ENCODE assay signal across 18 cellular contexts in the genomic region with DNA sequence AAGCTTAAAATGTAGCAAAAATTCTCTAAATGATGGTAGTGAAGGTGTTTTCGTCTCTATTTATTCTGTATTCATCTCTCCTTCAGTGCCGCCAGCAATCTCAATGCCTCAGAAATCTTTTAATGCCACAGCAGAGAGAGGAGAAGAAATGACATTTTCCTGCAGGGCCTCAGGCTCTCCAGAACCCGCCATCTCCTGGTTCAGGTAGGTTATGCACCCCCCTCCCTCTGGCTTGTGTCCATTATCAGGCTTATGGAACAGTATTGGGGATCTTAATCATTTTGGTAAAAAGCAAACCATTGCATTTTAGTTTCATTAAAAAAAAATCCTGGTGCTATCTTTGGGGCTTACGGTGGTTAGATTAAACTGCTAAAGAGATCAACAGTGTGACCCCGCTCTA.
"Had no signal": no experiment of that assay in that cellular context is flagged by ENCODE, and none has a peak within 500 bp of the region (broad histone marks: within the 10 kb centered on the region; RNA-seq: fewer than 3 reads in every experiment).

No MANE protein-coding gene starts in this region.

- H3K4me3 ChIP-seq: body of pancreas, left lung, mucosa of descending colon, thoracic aorta, upper lobe of right lung had no signal

- H3K36me3 Mint-ChIP-seq: activated naive CD8-positive, alpha-beta T cell treated with anti-CD3 and anti-CD28 coated beads for 36 hours; naive thymus-derived CD4-positive, alpha-beta T cell; stimulated activated effector memory CD8-positive, alpha-beta T cell treated with anti-CD3 and anti-CD28 coated beads, Interleukin-12 subunit alpha, Interleukin-12 subunit beta, amount 100 ng/mL, for 72 hours had no signal

- H3K4me3 Mint-ChIP-seq: activated B cell treated with CpG ODN at 0.5 μM for 24 hours; activated CD4-positive, alpha-beta T cell treated with anti-CD3 and anti-CD28 coated beads, Interleukin-2, amount 10 ng/mL, durations not matched to agents 24 days and 14 days; activated naive CD8-positive, alpha-beta T cell treated with anti-CD3 and anti-CD28 coated beads for 36 hours; naive thymus-derived CD4-positive, alpha-beta T cell; stimulated activated effector memory CD8-positive, alpha-beta T cell treated with anti-CD3 and anti-CD28 coated beads, Interleukin-12 subunit alpha, Interleukin-12 subunit beta, amount 100 ng/mL, for 72 hours had no signal

- H3K27ac ChIP-seq: body of pancreas, left lung, parathyroid adenoma, thoracic aorta, upper lobe of right lung had no signal

- H3K27ac Mint-ChIP-seq: activated B cell treated with CpG ODN at 0.5 μM for 24 hours; activated CD4-positive, alpha-beta T cell treated with anti-CD3 and anti-CD28 coated beads, Interleukin-2, amount 10 ng/mL, durations not matched to agents 24 days and 14 days; activated naive CD8-positive, alpha-beta T cell treated with anti-CD3 and anti-CD28 coated beads for 36 hours; naive thymus-derived CD4-positive, alpha-beta T cell; stimulated activated effector memory CD8-positive, alpha-beta T cell treated with anti-CD3 and anti-CD28 coated beads, Interleukin-12 subunit alpha, Interleukin-12 subunit beta, amount 100 ng/mL, for 72 hours had no signal

- DNase-seq: activated B cell treated with CpG ODN at 0.5 μM for 24 hours; activated CD4-positive, alpha-beta T cell treated with anti-CD3 and anti-CD28 coated beads, Interleukin-2, amount 10 ng/mL, durations not matched to agents 24 days and 14 days; activated CD8-positive, alpha-beta memory T cell treated with anti-CD3 and anti-CD28 coated beads, Interleukin-2, amount 50 U/mL, for 48 hours; activated gamma-delta T cell treated with Interleukin-2 at 50 U/mL for 16 hours; activated naive CD8-positive, alpha-beta T cell treated with anti-CD3 and anti-CD28 coated beads for 36 hours; amygdala; body of pancreas; caudate nucleus; hippocampal formation; kidney; left lung; mucosa of descending colon; naive thymus-derived CD4-positive, alpha-beta T cell; upper lobe of right lung had no signal

- H3K9me3 ChIP-seq: body of pancreas, thoracic aorta, upper lobe of right lung had no signal

- H3K27me3 Mint-ChIP-seq: activated B cell treated with CpG ODN at 0.5 μM for 24 hours; activated CD4-positive, alpha-beta T cell treated with anti-CD3 and anti-CD28 coated beads, Interleukin-2, amount 10 ng/mL, durations not matched to agents 24 days and 14 days; activated naive CD8-positive, alpha-beta T cell treated with anti-CD3 and anti-CD28 coated beads for 36 hours; naive thymus-derived CD4-positive, alpha-beta T cell had no signal

- H3K27me3 ChIP-seq: body of pancreas, left lung, upper lobe of right lung had no signal

- H3K9me3 Mint-ChIP-seq: activated B cell treated with CpG ODN at 0.5 μM for 24 hours; activated CD4-positive, alpha-beta T cell treated with anti-CD3 and anti-CD28 coated beads, Interleukin-2, amount 10 ng/mL, durations not matched to agents 24 days and 14 days; activated naive CD8-positive, alpha-beta T cell treated with anti-CD3 and anti-CD28 coated beads for 36 hours had no signal

- H2AFZ ChIP-seq: parathyroid adenoma had no signal

- ATAC-seq: body of pancreas; esophagus mucosa; left lung; mucosa of descending colon; naive thymus-derived CD4-positive, alpha-beta T cell; stimulated activated effector memory CD8-positive, alpha-beta T cell treated with anti-CD3 and anti-CD28 coated beads, Interleukin-12 subunit alpha, Interleukin-12 subunit beta, amount 100 ng/mL, for 72 hours; upper lobe of right lung had no signal

- H3K4me1 ChIP-seq: body of pancreas, left lung, parathyroid adenoma, upper lobe of right lung had no signal

- H3K36me3 ChIP-seq: left lung, thoracic aorta, upper lobe of right lung had no signal

- H3K79me2 ChIP-seq: parathyroid adenoma had no signal

- H3K4me1 Mint-ChIP-seq: activated B cell treated with CpG ODN at 0.5 μM for 24 hours; activated CD4-positive, alpha-beta T cell treated with anti-CD3 and anti-CD28 coated beads, Interleukin-2, amount 10 ng/mL, durations not matched to agents 24 days and 14 days; activated naive CD8-positive, alpha-beta T cell treated with anti-CD3 and anti-CD28 coated beads for 36 hours; stimulated activated effector memory CD8-positive, alpha-beta T cell treated with anti-CD3 and anti-CD28 coated beads, Interleukin-12 subunit alpha, Interleukin-12 subunit beta, amount 100 ng/mL, for 72 hours had no signal
